In the genomic region with DNA sequence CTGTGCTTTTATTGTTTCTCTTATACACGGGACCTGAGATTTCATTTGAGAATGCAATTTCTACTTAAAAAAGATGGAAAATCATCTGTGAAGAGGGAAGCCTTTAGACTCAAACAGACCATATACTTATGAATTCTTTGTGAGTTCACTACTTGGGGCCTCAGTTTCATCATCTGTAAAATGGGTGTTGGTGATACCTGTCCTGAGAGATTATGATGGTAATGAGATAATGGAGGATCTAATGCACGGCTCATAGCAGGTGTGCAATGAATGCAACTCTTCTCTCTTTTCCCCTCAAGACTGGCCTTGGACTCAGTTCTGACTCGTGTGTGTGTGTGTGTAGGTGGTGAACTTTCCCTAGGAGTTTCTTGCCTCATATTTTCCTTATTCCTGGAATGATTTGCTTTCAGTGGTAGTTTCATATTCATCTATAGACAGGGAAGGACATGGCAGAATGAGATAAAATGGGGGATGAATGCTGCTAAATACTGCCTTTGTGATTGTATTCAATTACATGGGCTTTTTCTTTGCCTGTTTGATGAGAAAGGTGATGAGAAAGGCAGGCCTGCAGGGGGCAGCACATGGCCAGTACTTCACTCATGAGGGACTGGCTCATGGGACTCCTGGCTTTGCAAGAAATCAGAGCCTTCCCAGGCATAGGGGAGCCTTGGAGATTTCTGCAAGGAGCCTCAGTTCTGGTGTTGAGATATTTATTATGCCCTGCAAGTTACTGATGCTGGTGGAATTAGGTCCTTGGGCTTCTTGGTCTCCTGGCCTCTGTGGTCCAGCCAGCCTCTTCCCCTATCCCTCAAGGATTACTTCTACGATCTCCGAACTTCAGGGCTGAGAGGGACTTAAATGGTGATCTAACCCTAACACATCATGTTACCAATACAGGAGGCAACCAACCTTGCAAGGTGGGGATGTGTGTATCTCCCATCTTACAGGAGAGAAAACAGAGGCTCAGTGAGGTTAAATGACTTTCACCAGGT, we compare ENCODE assay signal across 8 cellular contexts.
DNase-seq lines count a peak whose midpoint lies in the region; ATAC-seq and TF ChIP-seq lines count a peak whose summit lies in the region.

No MANE protein-coding gene starts in this region.

- DNase-seq in DMS53 (lab: John Stamatoyannopoulos, UW) (peak; percentile 85), Kasumi-1 (lab: John Stamatoyannopoulos, UW) (peak; percentile 50 to 59), RPMI8226 (peak; percentile 81), fibroblast of villous mesenchyme (ENCODE audit: low read depth) (peak; percentile 68), osteoblast (ENCODE audit: insufficient read length, low spot score, missing footprints) (peak; percentile 95), thyroid gland (peak; percentile 51 to 65)
- peak; percentile 42 to 43 for DNase-seq in activated T-helper 1 cell treated with anti-CD3 and anti-CD28 coated beads, Interleukin-2, amount 50 U/mL, for 16 hours (ENCODE audit: low read depth in 1 of 2, low spot score in 1 of 2)

- H3K27me3 ChIP-seq in osteoblast (ENCODE audit: insufficient read depth, low read length) (peaks cover 35% of the 10 kb centered on the region), thyroid gland (no peaks in the 10 kb centered on the region)

- intact Hi-C loops in thyroid gland (cut with DNase I): no loop called here

- H2AFZ ChIP-seq in osteoblast (ENCODE audit: low read length): no peak overlapping the region

- no peak overlapping the region for H3K4me2 ChIP-seq in osteoblast (ENCODE audit: insufficient read depth, low read length)

- no peak overlapping the region for H3K27ac ChIP-seq in osteoblast (ENCODE audit: low read depth, low read length)
- no peak overlapping the region for H3K27ac ChIP-seq in thyroid gland

- H3K4me3 ChIP-seq in fibroblast of villous mesenchyme (ENCODE audit: low read depth, low read length) (no peak overlapping the region), osteoblast (ENCODE audit: insufficient read depth, low read length) (no peak overlapping the region), thyroid gland (replicated peaks in 1 of 3) (no peak overlapping the region)

- H3K36me3 ChIP-seq in osteoblast (ENCODE audit: insufficient read depth, low read length) (no peaks in the 10 kb centered on the region), thyroid gland (no peaks in the 10 kb centered on the region)

- no peak for ATAC-seq in GM21717 (IDR thresholded peaks at IDR 0.05; ENCODE audit: unreplicated experiment)

- TF ChIP-seq POLR2A in thyroid gland (IDR thresholded peaks at IDR 0.05): no peak

- 80 to 85% methylated on average over 5 of the region's 5 CpGs for WGBS in thyroid gland, 2 donors

- peaks cover 3% of the 10 kb centered on the region for H3K9me3 ChIP-seq in osteoblast (ENCODE audit: low read depth, low read length)
- no peaks in the 10 kb centered on the region for H3K9me3 ChIP-seq in thyroid gland

- no peaks in the 10 kb centered on the region for H3K79me2 ChIP-seq in osteoblast (ENCODE audit: insufficient read depth, low read length)

- H4K20me1 ChIP-seq in osteoblast (ENCODE audit: insufficient read depth, low read length): no peaks in the 10 kb centered on the region

- TF ChIP-seq CTCF in fibroblast of villous mesenchyme (IDR thresholded peaks at IDR 0.05; ENCODE audit: insufficient read depth, low read depth, low read length): peak; percentile 77
- peak; percentile 88 for TF ChIP-seq CTCF in osteoblast (IDR thresholded peaks at IDR 0.05; ENCODE audit: extremely low read depth, low read depth, low read length)
- peak in 5 of 6 experiments; percentile 16 to 55 (median 41) for TF ChIP-seq CTCF in thyroid gland (IDR thresholded peaks at IDR 0.05)

- H3K4me1 ChIP-seq in osteoblast (ENCODE audit: insufficient read depth, low read length) (no peaks in the 10 kb centered on the region), thyroid gland (no peaks in the 10 kb centered on the region)

Comparison
In these comparisons a context has a peak if more than half of its experiments do, and no peak if none do; other contexts are left out.
1. DNase-seq: peak in every context shown above with its lines; median percentile 95 in osteoblast; 85 in DMS53; 81 in RPMI8226; 68 in fibroblast of villous mesenchyme; 58 in thyroid gland; 54 in Kasumi-1; 42 in activated T-helper 1 cell treated with anti-CD3 and anti-CD28 coated beads, Interleukin-2, amount 50 U/mL, for 16 hours.